Comparison of ENCODE assay signal across 23 cellular contexts in genomic region chr1:52414942-52415341, GRCh38. TPM values are rescaled to one million over a fixed set of nuclear protein-coding genes. Genes with fewer than 3 reads are reported as not detected.
DNase-seq lines count a peak whose midpoint lies in the region; ATAC-seq, FAIRE-seq and TF ChIP-seq lines count a peak whose summit lies in the region.
"Had no signal": no experiment of that assay in that cellular context is flagged by ENCODE, and none has a peak within 500 bp of the region (broad histone marks: within the 10 kb centered on the region; RNA-seq: fewer than 3 reads in every experiment).

No MANE protein-coding gene starts in this region.

- POLR2A ChIA-PET in activated CD4-positive, alpha-beta T cell treated with anti-CD3 and anti-CD28 coated beads for 36 hours (lab: Charles Lee) = interaction anchor here (0.6 to 2.2 kb wide), 4 partner anchors 10 to 346 kb away, joined by 3 to 9 read pairs (median 4); partner anchors contain the start of genes ORC1 and PRPF38A
- POLR2A ChIA-PET in activated CD4-positive, alpha-beta T cell treated with anti-CD3 and anti-CD28 coated beads, Interleukin-2, amount 10 ng/mL, durations not matched to agents 7 days and 5 days (lab: Charles Lee) = no interaction called here

- no peaks in the 10 kb centered on the region for H3K9me3 Mint-ChIP-seq in activated CD4-positive, alpha-beta T cell treated with anti-CD3 and anti-CD28 coated beads for 36 hours (ENCODE audit: low read depth)
- H3K9me3 Mint-ChIP-seq in activated CD4-positive, alpha-beta T cell treated with anti-CD3 and anti-CD28 coated beads, Interleukin-2, amount 10 ng/mL, durations not matched to agents 7 days and 5 days = no peaks in the 10 kb centered on the region
- H3K9me3 Mint-ChIP-seq in activated T-cell treated with anti-CD3 and anti-CD28 coated beads, Interleukin-2, amount 50 U/mL, for 72 hours = no peaks in the 10 kb centered on the region
- H3K9me3 Mint-ChIP-seq in stimulated activated naive CD8-positive, alpha-beta T cell treated with anti-CD3 and anti-CD28 coated beads, Interleukin-15, amount 100 ng/mL, for 72 hours = no peaks in the 10 kb centered on the region
- H3K9me3 Mint-ChIP-seq: CD4-positive, alpha-beta T cell; CD8-positive, alpha-beta memory T cell had no signal

- CTCF ChIA-PET in activated CD4-positive, alpha-beta T cell treated with anti-CD3 and anti-CD28 coated beads for 36 hours (lab: Charles Lee) = interaction anchor here (0.6 to 1.3 kb wide), 3 partner anchors 9 to 362 kb away, joined by 3 read pairs; partner anchors contain the start of genes ORC1 and PRPF38A
- CTCF ChIA-PET in activated CD4-positive, alpha-beta T cell treated with anti-CD3 and anti-CD28 coated beads, Interleukin-2, amount 10 ng/mL, durations not matched to agents 7 days and 5 days (lab: Charles Lee) = interaction anchor here (0.8 to 2.8 kb wide), 2 partner anchors 9 to 11 kb away, joined by 4 to 7 read pairs; partner anchors contain the start of genes ORC1 and PRPF38A

- H3K36me3 ChIP-seq in transverse colon = peaks cover 0 to 94% (median 31%) of the 10 kb centered on the region in 4 donors
- peaks cover 47 to 62% of the 10 kb centered on the region in 2 donors for H3K36me3 ChIP-seq in kidney (ENCODE audit: control insufficient read depth in 1 of 2, insufficient read depth in 2 of 2, low read length in 2 of 2)

- H3K9me3 ChIP-seq in transverse colon (no peaks in the 10 kb centered on the region), kidney (ENCODE audit: control insufficient read depth in 1 of 2, low read length in 2 of 2) (no peaks in the 10 kb centered on the region)
- H3K9me3 ChIP-seq: BLaER1 had no signal

- H3K4me1 ChIP-seq in transverse colon = peaks cover 0 to 24% (median 3%) of the 10 kb centered on the region in 4 donors
- H3K4me1 ChIP-seq in kidney (ENCODE audit: control insufficient read depth in 1 of 2, insufficient read depth in 1 of 2, low read depth in 1 of 2, low read length in 2 of 2) = no peaks in the 10 kb centered on the region
- H3K4me1 ChIP-seq: BLaER1, HAP-1 had no signal

- no peak for TF ChIP-seq POLR2A in transverse colon (IDR thresholded peaks at IDR 0.05)

- H3K36me3 Mint-ChIP-seq in activated CD4-positive, alpha-beta T cell treated with anti-CD3 and anti-CD28 coated beads for 36 hours (ENCODE audit: low read depth) = peaks cover 70% of the 10 kb centered on the region
- H3K36me3 Mint-ChIP-seq in activated CD4-positive, alpha-beta T cell treated with anti-CD3 and anti-CD28 coated beads, Interleukin-2, amount 10 ng/mL, durations not matched to agents 7 days and 5 days (ENCODE audit: low read depth) = peaks cover 85% of the 10 kb centered on the region
- H3K36me3 Mint-ChIP-seq in activated T-cell treated with anti-CD3 and anti-CD28 coated beads, Interleukin-2, amount 50 U/mL, for 72 hours (ENCODE audit: insufficient read depth in 2 of 2) = peaks cover 16 to 46% of the 10 kb centered on the region in 2 donors

- TF ChIP-seq EP300 in transverse colon (IDR thresholded peaks at IDR 0.05; ENCODE audit: low read depth) = no peak

- H3K4me3 Mint-ChIP-seq in activated CD4-positive, alpha-beta T cell treated with anti-CD3 and anti-CD28 coated beads for 36 hours = no peak overlapping the region
- no peak overlapping the region for H3K4me3 Mint-ChIP-seq in activated CD4-positive, alpha-beta T cell treated with anti-CD3 and anti-CD28 coated beads, Interleukin-2, amount 10 ng/mL, durations not matched to agents 7 days and 5 days
- no peak overlapping the region for H3K4me3 Mint-ChIP-seq in activated T-cell treated with anti-CD3 and anti-CD28 coated beads, Interleukin-2, amount 50 U/mL, for 72 hours
- no peak overlapping the region for H3K4me3 Mint-ChIP-seq in stimulated activated naive CD8-positive, alpha-beta T cell treated with anti-CD3 and anti-CD28 coated beads, Interleukin-15, amount 100 ng/mL, for 72 hours
- H3K4me3 Mint-ChIP-seq: B cell; CD4-positive, alpha-beta T cell; CD8-positive, alpha-beta memory T cell had no signal

- in situ Hi-C loops in transverse colon (cut with MboI; ENCODE audit: low pct_ligation_motif_present in 1 of 4, low pct_unique_long_range_greater_than_20kb in 1 of 4, low sequenced_read_pairs in 3 of 4) = loop anchor here in 2 of 4 donors (25.0 kb wide), 1 partner anchor 272 kb away; the partner anchor contains the start of gene COA7 (in 2 of the 2)

- no peak overlapping the region for H3K9ac ChIP-seq in kidney (ENCODE audit: low read length in 2 of 2)
- H3K9ac ChIP-seq: BLaER1 had no signal

- peak overlapping the region in 3 of 4 donors; percentile 61 to 73 (median 66) for H3K27ac ChIP-seq in transverse colon
- no peak overlapping the region for H3K27ac ChIP-seq in kidney (ENCODE audit: low read depth in 2 of 2, low read length in 2 of 2)
- H3K27ac ChIP-seq: 22Rv1, BLaER1, C4-2B had no signal

- DNase-seq in activated CD4-positive, alpha-beta T cell treated with anti-CD3 and anti-CD28 coated beads for 36 hours = no peak
- DNase-seq in activated CD4-positive, alpha-beta T cell treated with anti-CD3 and anti-CD28 coated beads, Interleukin-2, amount 10 ng/mL, durations not matched to agents 7 days and 5 days = no peak
- no peak for DNase-seq in activated T-cell treated with anti-CD3 and anti-CD28 coated beads, Interleukin-2, amount 50 U/mL, for 72 hours
- DNase-seq in activated T-cell treated with anti-CD3 and anti-CD28 coated beads, Interleukin-2, amount 50 U/mL, for 48 hours = no peak
- no peak for DNase-seq in stimulated activated naive CD8-positive, alpha-beta T cell treated with anti-CD3 and anti-CD28 coated beads, Interleukin-15, amount 100 ng/mL, for 72 hours
- DNase-seq in stimulated activated naive CD8-positive, alpha-beta T cell treated with anti-CD3 and anti-CD28 coated beads, Interleukin-15, Interleukin-2, amounts not matched to agents 100 U/mL and 50 U/mL, for 24 hours = no peak
- DNase-seq in transverse colon = no peak
- DNase-seq in kidney = no peak
- DNase-seq: CD4-positive, alpha-beta T cell; CD8-positive, alpha-beta memory T cell; DMS 273 treated with DMSO at 0.1 percent for 48 hours; DMS79; GF-D8; GOT3 had no signal

- H3K27ac Mint-ChIP-seq in activated CD4-positive, alpha-beta T cell treated with anti-CD3 and anti-CD28 coated beads for 36 hours = no peak overlapping the region
- H3K27ac Mint-ChIP-seq in activated CD4-positive, alpha-beta T cell treated with anti-CD3 and anti-CD28 coated beads, Interleukin-2, amount 10 ng/mL, durations not matched to agents 7 days and 5 days = no peak overlapping the region
- H3K27ac Mint-ChIP-seq in activated T-cell treated with anti-CD3 and anti-CD28 coated beads, Interleukin-2, amount 50 U/mL, for 72 hours = peak overlapping the region; percentile 54
- H3K27ac Mint-ChIP-seq in stimulated activated naive CD8-positive, alpha-beta T cell treated with anti-CD3 and anti-CD28 coated beads, Interleukin-15, amount 100 ng/mL, for 72 hours = no peak overlapping the region
- H3K27ac Mint-ChIP-seq: B cell; CD4-positive, alpha-beta T cell had no signal

- no peaks in the 10 kb centered on the region for H3K27me3 Mint-ChIP-seq in activated CD4-positive, alpha-beta T cell treated with anti-CD3 and anti-CD28 coated beads for 36 hours
- H3K27me3 Mint-ChIP-seq in activated CD4-positive, alpha-beta T cell treated with anti-CD3 and anti-CD28 coated beads, Interleukin-2, amount 10 ng/mL, durations not matched to agents 7 days and 5 days = no peaks in the 10 kb centered on the region
- H3K27me3 Mint-ChIP-seq in activated T-cell treated with anti-CD3 and anti-CD28 coated beads, Interleukin-2, amount 50 U/mL, for 72 hours (ENCODE audit: low read depth) = no peaks in the 10 kb centered on the region
- H3K27me3 Mint-ChIP-seq in stimulated activated naive CD8-positive, alpha-beta T cell treated with anti-CD3 and anti-CD28 coated beads, Interleukin-15, amount 100 ng/mL, for 72 hours = no peaks in the 10 kb centered on the region
- H3K27me3 Mint-ChIP-seq: B cell; CD4-positive, alpha-beta T cell; CD8-positive, alpha-beta memory T cell had no signal

- no peaks in the 10 kb centered on the region for H3K27me3 ChIP-seq in transverse colon
- H3K27me3 ChIP-seq: BLaER1 had no signal

- intact Hi-C loops in activated CD4-positive, alpha-beta T cell treated with anti-CD3 and anti-CD28 coated beads for 36 hours (cut with DNase I, micrococcal nuclease) = no loop called here
- intact Hi-C loops in transverse colon (cut with DNase I; ENCODE audit: low total_unique reads) = no loop called here
- intact Hi-C loops in kidney (cut with DNase I) = no loop called here

- no peak for TF ChIP-seq CTCF in transverse colon (IDR thresholded peaks at IDR 0.05)
- TF ChIP-seq CTCF in kidney (IDR thresholded peaks at IDR 0.05; ENCODE audit: borderline replicate concordance, extremely low read depth, insufficient read depth) = no peak

- ATAC-seq in activated CD4-positive, alpha-beta T cell treated with anti-CD3 and anti-CD28 coated beads for 36 hours = peak; percentile 69
- peak; percentile 31 to 32 for ATAC-seq in activated T-cell treated with anti-CD3 and anti-CD28 coated beads, Interleukin-2, amount 50 U/mL, for 72 hours (replicated peaks in 1 of 2)
- peak; percentile 48 for ATAC-seq in stimulated activated naive CD8-positive, alpha-beta T cell treated with anti-CD3 and anti-CD28 coated beads, Interleukin-15, amount 100 ng/mL, for 72 hours
- ATAC-seq in stimulated activated naive CD8-positive, alpha-beta T cell treated with anti-CD3 and anti-CD28 coated beads, Interleukin-15, Interleukin-2, amounts not matched to agents 100 U/mL and 50 U/mL, for 24 hours = no peak

- H3K4me3 ChIP-seq in transverse colon (no peak overlapping the region), kidney (ENCODE audit: low read length in 2 of 2) (no peak overlapping the region)
- H3K4me3 ChIP-seq: BLaER1, HAP-1 had no signal

- H3K4me1 Mint-ChIP-seq in activated CD4-positive, alpha-beta T cell treated with anti-CD3 and anti-CD28 coated beads for 36 hours = peaks cover 31% of the 10 kb centered on the region
- H3K4me1 Mint-ChIP-seq in activated CD4-positive, alpha-beta T cell treated with anti-CD3 and anti-CD28 coated beads, Interleukin-2, amount 10 ng/mL, durations not matched to agents 7 days and 5 days = peaks cover 23% of the 10 kb centered on the region
- peaks cover 22% of the 10 kb centered on the region for H3K4me1 Mint-ChIP-seq in activated T-cell treated with anti-CD3 and anti-CD28 coated beads, Interleukin-2, amount 50 U/mL, for 72 hours (ENCODE audit: low read depth)
- H3K4me1 Mint-ChIP-seq in stimulated activated naive CD8-positive, alpha-beta T cell treated with anti-CD3 and anti-CD28 coated beads, Interleukin-15, amount 100 ng/mL, for 72 hours = peaks cover 16% of the 10 kb centered on the region
- H3K4me1 Mint-ChIP-seq: B cell had no signal

- no peak for FAIRE-seq in kidney (lab: Jason Lieb, UNC)
- FAIRE-seq: A204.1, D721Med, GM12891, H54 had no signal

RNA-seq across cellular contexts. Expression of gene PRPF38A, which starts 10.5 kb away (rescaled TPM):
- total RNA-seq in activated CD4-positive, alpha-beta T cell treated with anti-CD3 and anti-CD28 coated beads for 36 hours = 100 to 1,000 TPM in 1 of 2 experiments, 10 to 100 TPM in 1; 88.9 to 103 TPM
- 100 to 1,000 TPM in 1 of 2 experiments, 10 to 100 TPM in 1; 98.1 to 103 TPM for total RNA-seq in activated CD4-positive, alpha-beta T cell treated with anti-CD3 and anti-CD28 coated beads, Interleukin-2, amount 10 ng/mL, durations not matched to agents 7 days and 5 days
- total RNA-seq in activated T-cell treated with anti-CD3 and anti-CD28 coated beads, Interleukin-2, amount 50 U/mL, for 72 hours = 10 to 100 TPM; 80.5 to 91.8 TPM
- total RNA-seq in transverse colon = 10 to 100 TPM in 3 of 4 donors, 1 to 10 TPM in 1; 4.0 to 25.5 (median 20.1) TPM
- total RNA-seq in kidney = 46.7 TPM
- polyA plus RNA-seq in kidney (ENCODE audit: insufficient read depth, low read depth, low replicate concordance) = 19.0 TPM

RNA-seq across cellular contexts. Expression of gene ORC1, which starts 10.7 kb away (rescaled TPM):
- total RNA-seq in activated CD4-positive, alpha-beta T cell treated with anti-CD3 and anti-CD28 coated beads for 36 hours = 10 to 100 TPM; 51.0 to 57.9 TPM
- 10 to 100 TPM; 30.3 to 36.7 TPM for total RNA-seq in activated CD4-positive, alpha-beta T cell treated with anti-CD3 and anti-CD28 coated beads, Interleukin-2, amount 10 ng/mL, durations not matched to agents 7 days and 5 days
- total RNA-seq in activated T-cell treated with anti-CD3 and anti-CD28 coated beads, Interleukin-2, amount 50 U/mL, for 72 hours = 10 to 100 TPM; 37.1 to 43.5 TPM
- total RNA-seq in transverse colon = 1 to 10 TPM in 2 of 4 donors, under 1 TPM in 1, not detected in 1; 1.00 to 1.7 (median 1.6) TPM
- 0.50 TPM for total RNA-seq in kidney
- polyA plus RNA-seq in kidney (ENCODE audit: insufficient read depth, low read depth, low replicate concordance) = 0.37 TPM

RNA-seq across cellular contexts. Expression of gene CC2D1B, which starts 48.9 kb away (rescaled TPM):
- total RNA-seq in activated CD4-positive, alpha-beta T cell treated with anti-CD3 and anti-CD28 coated beads for 36 hours = 10 to 100 TPM; 22.6 to 25.3 TPM
- total RNA-seq in activated CD4-positive, alpha-beta T cell treated with anti-CD3 and anti-CD28 coated beads, Interleukin-2, amount 10 ng/mL, durations not matched to agents 7 days and 5 days = 10 to 100 TPM; 58.8 to 60.1 TPM
- 10 to 100 TPM; 32.7 to 33.1 TPM for total RNA-seq in activated T-cell treated with anti-CD3 and anti-CD28 coated beads, Interleukin-2, amount 50 U/mL, for 72 hours
- 10 to 100 TPM; 31.0 to 45.9 (median 39.2) TPM for total RNA-seq in transverse colon
- total RNA-seq in kidney = 42.5 TPM
- polyA plus RNA-seq in kidney (ENCODE audit: insufficient read depth, low read depth, low replicate concordance) = 26.9 TPM

Comparison
In these comparisons a context has a peak if more than half of its experiments do, and no peak if none do; other contexts are left out.
1. H3K27ac ChIP-seq: peak in transverse colon (3 of 4); none in kidney (0 of 2).
2. RNA of gene ORC1, which starts 10.7 kb away (total RNA-seq): 51.0 to 57.9 TPM in activated CD4-positive, alpha-beta T cell treated with anti-CD3 and anti-CD28 coated beads for 36 hours, 37.1 to 43.5 TPM in activated T-cell treated with anti-CD3 and anti-CD28 coated beads, Interleukin-2, amount 50 U/mL, for 72 hours and 30.3 to 36.7 TPM in activated CD4-positive, alpha-beta T cell treated with anti-CD3 and anti-CD28 coated beads, Interleukin-2, amount 10 ng/mL, durations not matched to agents 7 days and 5 days; 1.00 to 1.7 TPM in transverse colon and 0.50 TPM in kidney (single experiment); every median in the first group is over 10 times any median in the second.